In genomic region chr1:150267896-150268295, GRCh38 we compare ENCODE assay signal across 9 cellular contexts. TPM values are rescaled to one million over a fixed set of nuclear protein-coding genes. Genes with fewer than 3 reads are reported as not detected.
DNase-seq lines count a peak whose midpoint lies in the region; ATAC-seq, FAIRE-seq and TF ChIP-seq lines count a peak whose summit lies in the region.
"Had no signal": no experiment of that assay in that cellular context is flagged by ENCODE, and none has a peak within 500 bp of the region (broad histone marks: within the 10 kb centered on the region; RNA-seq: fewer than 3 reads in every experiment).

No MANE protein-coding gene starts in this region.

- no peaks in the 10 kb centered on the region for H3K27me3 ChIP-seq in IMR-90 (ENCODE audit: control insufficient read depth, insufficient read depth, low read length)
- no peaks in the 10 kb centered on the region for H3K27me3 ChIP-seq in mucosa of rectum (ENCODE audit: control insufficient read depth in 2 of 2, insufficient read depth in 2 of 2, low read length in 2 of 2)

- H3K56ac ChIP-seq in IMR-90 (ENCODE audit: extremely low read depth, insufficient read depth, low read length) = peak overlapping the region; percentile 70

- in situ Hi-C loops in IMR-90 (cut with MboI; ENCODE audit: low sequenced_read_pairs) = loop anchor here (10.0 kb wide), 1 partner anchor 287 kb away; no protein-coding TSS in a partner anchor

- intact Hi-C loops in IMR-90 (cut with micrococcal nuclease) (no loop called here), sciatic nerve (cut with DNase I) (no loop called here)

- H3K18ac ChIP-seq in IMR-90 (ENCODE audit: low read depth, low read length) = no peak overlapping the region

- peak overlapping the region; percentile 94 for H3K27ac ChIP-seq in A549
- peak overlapping the region; percentile 87 for H3K27ac ChIP-seq in IMR-90 (ENCODE audit: insufficient read depth, low read length)
- H3K27ac ChIP-seq in mucosa of rectum (ENCODE audit: low read depth in 2 of 2, low read length in 2 of 2) = peak overlapping the region; percentile 90 to 94

- 0 out of 2 replicates have a peak overlapping the region, but pooled peaks have one; percentile 28 for H4K91ac ChIP-seq in IMR-90 (ENCODE audit: insufficient read depth, low read depth, low read length)

- WGBS in A549 (ENCODE audit: missing lambda C conversion rate) = 44% methylated on average over 6 of the region's 6 CpGs
- WGBS in IMR-90 (ENCODE audit: extremely low coverage in 2 of 2, insufficient read length in 1 of 2), 2 experiments = 33% methylated on average over 5 of the region's 6 CpGs; no CpG with 5 or more reads in 1 of the 2 experiments

- no peak for TF ChIP-seq CTCF in A549 (IDR thresholded peaks at IDR 0.05)
- no peak for TF ChIP-seq CTCF in IMR-90 (conservative IDR thresholded peaks at IDR 0.05; ENCODE audit: low read depth, low read length)
- TF ChIP-seq CTCF in chondrocyte (IDR thresholded peaks at IDR 0.05) = no peak

- no TSS peak for BruUV-seq in IMR-90 (replicated peaks; lab: Mats Ljungman, UMichigan)

- no peaks in the 10 kb centered on the region for H3K9me3 Mint-ChIP-seq in chondrocyte (ENCODE audit: low read depth)

- no peaks in the 10 kb centered on the region for H3K9me3 ChIP-seq in A549
- no peaks in the 10 kb centered on the region for H3K9me3 ChIP-seq in IMR-90 (ENCODE audit: control insufficient read depth, insufficient read depth, low read length)
- H3K9me3 ChIP-seq in mucosa of rectum (ENCODE audit: control insufficient read depth in 2 of 2, low read length in 2 of 2) = no peaks in the 10 kb centered on the region

- H2BK5ac ChIP-seq in IMR-90 (ENCODE audit: low read depth, low read length, poor library complexity, severe bottlenecking) = peak overlapping the region; percentile 21

- TF ChIP-seq RAD21 in A549 (conservative IDR thresholded peaks at IDR 0.05 in 1 of 2, IDR thresholded peaks at IDR 0.05 in 1 of 2) = no peak
- no peak for TF ChIP-seq RAD21 in IMR-90 (IDR thresholded peaks at IDR 0.05; ENCODE audit: low read length)

- H2AFZ ChIP-seq in IMR-90 (replicated peaks; ENCODE audit: low read length, poor library complexity) = no peak overlapping the region

- no peaks in the 10 kb centered on the region for H4K20me1 ChIP-seq in IMR-90 (ENCODE audit: insufficient read depth, low read length)

- peaks cover 16% of the 10 kb centered on the region for H3K36me3 Mint-ChIP-seq in chondrocyte (ENCODE audit: low read depth)

- peak overlapping the region; percentile 91 for H3K4me3 ChIP-seq in A549
- H3K4me3 ChIP-seq in IMR-90 (ENCODE audit: insufficient read depth, low read depth, low read length) = peak overlapping the region; percentile 93
- H3K4me3 ChIP-seq in mucosa of rectum (ENCODE audit: low read length in 2 of 2) = peak overlapping the region; percentile 90 to 96

- H3K79me1 ChIP-seq in IMR-90 (ENCODE audit: low read depth in 1 of 2, low read length in 2 of 2) = peaks cover 16 to 40% of the 10 kb centered on the region in 2 experiments

- ATAC-seq in A549 (no peak), IMR-90 (ENCODE audit: low read depth) (no peak), sciatic nerve (no peak)

- peak overlapping the region; percentile 72; the same call in 1 of the 2 replicates for H3K4ac ChIP-seq in IMR-90 (ENCODE audit: low read depth, low read length)

- peak overlapping the region; percentile 86; the same call in 1 of the 2 replicates for H2AK5ac ChIP-seq in IMR-90 (ENCODE audit: low read depth, low read length)

- H3K27me3 Mint-ChIP-seq in chondrocyte (ENCODE audit: low read depth) = no peaks in the 10 kb centered on the region

- H3K27ac Mint-ChIP-seq in chondrocyte (ENCODE audit: unreplicated experiment) = peak overlapping the region; percentile 97

- no peak for FAIRE-seq in A549 (lab: Jason Lieb, UNC)

- dilution Hi-C loops in IMR-90 (cut with HindIII; ENCODE audit: low sequenced_read_pairs, unreplicated experiment) = no loop called here

- TF ChIP-seq EP300 in A549 (IDR thresholded peaks at IDR 0.05) = no peak

- no peak overlapping the region for H2BK15ac ChIP-seq in IMR-90 (ENCODE audit: low read depth, low read length)

- H3K36me3 ChIP-seq in IMR-90 (ENCODE audit: control insufficient read depth, insufficient read depth, low read length) = peaks cover 22% of the 10 kb centered on the region
- peaks cover 23 to 34% of the 10 kb centered on the region in 2 donors for H3K36me3 ChIP-seq in mucosa of rectum (ENCODE audit: control insufficient read depth in 2 of 2, insufficient read depth in 2 of 2, low read length in 2 of 2)

- POLR2A ChIA-PET in A549 (lab: Yijun Ruan, JAX) = no interaction called here
- POLR2A ChIA-PET in IMR-90 (lab: Charles Lee; ENCODE audit: unreplicated experiment) = no interaction called here

- CTCF ChIA-PET in A549 (lab: Yijun Ruan, JAX) (interaction anchor here (0.6 to 6.2 kb wide), 2 partner anchors 12 to 47 kb away, joined by 3 to 48 read pairs; no protein-coding TSS in a partner anchor), IMR-90 (lab: Yijun Ruan, JAX) (no interaction called here)

- no peak for DNase-seq in A549 (ENCODE audit: low read depth in 1 of 2, low spot score in 1 of 2)
- no peak for DNase-seq in IMR-90
- no peak for DNase-seq in chondrocyte (ENCODE audit: low spot score)
- DNase-seq in NOMO-1 (lab: John Stamatoyannopoulos, UW; ENCODE audit: unreplicated experiment in 2 of 2) = no peak
- no peak for DNase-seq in sciatic nerve (ENCODE audit: low spot score)
- no peak for DNase-seq in NCI-H1048 (lab: John Stamatoyannopoulos, UW)
- DNase-seq in NCI-H524 (lab: John Stamatoyannopoulos, UW) = no peak

- H3K9me1 ChIP-seq in IMR-90 (ENCODE audit: insufficient read depth, low read length) = peaks cover 8% of the 10 kb centered on the region

- H3K4me1 ChIP-seq in A549 (peaks cover 11% of the 10 kb centered on the region), IMR-90 (ENCODE audit: control insufficient read depth, insufficient read depth, low read length) (peaks cover 6% of the 10 kb centered on the region), mucosa of rectum (ENCODE audit: control insufficient read depth in 2 of 2, insufficient read depth in 2 of 2, low read length in 2 of 2) (peaks cover 10 to 16% of the 10 kb centered on the region in 2 donors)

- peaks cover 40% of the 10 kb centered on the region for H3K4me1 Mint-ChIP-seq in chondrocyte (ENCODE audit: low read depth)

- H3K9ac ChIP-seq in IMR-90 (ENCODE audit: low read depth, low read length) = peak overlapping the region; percentile 96
- peak overlapping the region; percentile 96 to 99 for H3K9ac ChIP-seq in mucosa of rectum (ENCODE audit: low read depth in 1 of 2, low read length in 2 of 2)

- no peak overlapping the region for H2BK20ac ChIP-seq in IMR-90 (ENCODE audit: low read depth, low read length)

- H3K4me2 ChIP-seq in A549 (peak overlapping the region; percentile 98), IMR-90 (ENCODE audit: low read depth, low read length) (peak overlapping the region; percentile 99)

- peak overlapping the region; percentile 49; the same call in 1 of the 2 replicates for H3K23ac ChIP-seq in IMR-90 (ENCODE audit: low read depth, low read length)

- no peak overlapping the region for H2BK120ac ChIP-seq in IMR-90 (ENCODE audit: low read depth, low read length)

- peak overlapping the region; percentile 69 to 90; a peak in 3 of 4 replicates for H4K8ac ChIP-seq in IMR-90 (ENCODE audit: low read depth in 2 of 2, low read length in 2 of 2)

- H3K4me3 Mint-ChIP-seq in chondrocyte (ENCODE audit: unreplicated experiment) = peak overlapping the region; percentile 98

- no peak for TF ChIP-seq POLR2A in A549 (IDR thresholded peaks at IDR 0.05; ENCODE audit: low read length)
- TF ChIP-seq POLR2A in IMR-90 (IDR thresholded peaks at IDR 0.05; ENCODE audit: low read depth, low read length) = no peak

- H3K14ac ChIP-seq in IMR-90 (replicated peaks; ENCODE audit: low read depth, low read length) = peak overlapping the region; percentile 67

- peak overlapping the region; percentile 86 for H2AK9ac ChIP-seq in IMR-90 (replicated peaks; ENCODE audit: low read depth, low read length, poor library complexity)

- peak overlapping the region; percentile 83 for H4K5ac ChIP-seq in IMR-90 (ENCODE audit: low read depth, low read length)

RNA-seq across cellular contexts. Expression of gene APH1A, which starts 0.9 kb away (rescaled TPM):
- polyA plus RNA-seq in A549 (2011; rRNA removed) (118 and 119 TPM in 2 replicates), A549 (2017; fragmentation: RNase III; extraction: RNeasy Plus Mini Kit Qiagen cat#74134 plus additional on column Dnase treatment) (99.4 to 111 TPM (median 109 TPM) in 3 replicates), IMR-90 (2012; rRNA removed) (92.1 and 94.2 TPM in 2 replicates)
- 113 and 155 TPM in 2 replicates for polyA plus RNA-seq in A549 (2012; cell fraction: cytosol; rRNA removed)
- 79.0 and 114 TPM in 2 replicates for polyA plus RNA-seq in A549 (2012; cell fraction: nucleus; rRNA removed)
- 121 and 133 TPM in 2 replicates for polyA minus RNA-seq in A549 (2011; rRNA and poly(A)+ RNA removed)
- total RNA-seq in IMR-90 (2012; rRNA removed) (61.9 and 62.0 TPM in 2 replicates), chondrocyte (83.0 to 99.5 TPM (median 89.7 TPM) in 3 replicates), sciatic nerve (87.4 TPM)
- polyA plus RNA-seq in IMR-90 (2012; cell fraction: cytosol; rRNA removed) = 83.6 and 113 TPM in 2 replicates
- polyA plus RNA-seq in IMR-90 (2012; cell fraction: nucleus; rRNA removed; ENCODE audit: low replicate concordance) = 78.3 and 108 TPM in 2 replicates

RNA-seq across cellular contexts. Expression of gene C1orf54, which starts 4.7 kb away (rescaled TPM):
- polyA plus RNA-seq in A549 (2011; rRNA removed) (0.16 and 0.19 TPM in 2 replicates), A549 (2017; fragmentation: RNase III; extraction: RNeasy Plus Mini Kit Qiagen cat#74134 plus additional on column Dnase treatment) (0.12 to 0.21 TPM (median 0.12 TPM) in 3 replicates), IMR-90 (2012; rRNA removed) (39.6 and 44.2 TPM in 2 replicates)
- 0.11 and 0.14 TPM in 2 replicates for polyA plus RNA-seq in A549 (2012; cell fraction: cytosol; rRNA removed)
- polyA plus RNA-seq in A549 (2012; cell fraction: nucleus; rRNA removed) = 0.06 and 0.10 TPM in 2 replicates
- polyA minus RNA-seq in A549 (2011; rRNA and poly(A)+ RNA removed) = not detected in 2 replicates
- total RNA-seq in IMR-90 (2012; rRNA removed) (30.3 and 33.5 TPM in 2 replicates), chondrocyte (29.0 to 31.9 TPM (median 31.0 TPM) in 3 replicates), sciatic nerve (9.2 TPM)
- 19.7 and 26.8 TPM in 2 replicates for polyA plus RNA-seq in IMR-90 (2012; cell fraction: cytosol; rRNA removed)
- polyA plus RNA-seq in IMR-90 (2012; cell fraction: nucleus; rRNA removed; ENCODE audit: low replicate concordance) = 2.4 and 30.1 TPM in 2 replicates
- total RNA-seq: NCI-H460 had no signal

RNA-seq across cellular contexts. Expression of gene CA14, which starts 10.3 kb away (rescaled TPM):
- polyA plus RNA-seq in A549 (2011; rRNA removed) (not detected in 2 replicates), A549 (2017; fragmentation: RNase III; extraction: RNeasy Plus Mini Kit Qiagen cat#74134 plus additional on column Dnase treatment) (not detected in 3 replicates), IMR-90 (2012; rRNA removed) (not detected in 2 replicates)
- not detected in 2 replicates for polyA plus RNA-seq in A549 (2012; cell fraction: cytosol; rRNA removed)
- not detected in 2 replicates for polyA plus RNA-seq in A549 (2012; cell fraction: nucleus; rRNA removed)
- not detected in 2 replicates for polyA minus RNA-seq in A549 (2011; rRNA and poly(A)+ RNA removed)
- total RNA-seq in IMR-90 (2012; rRNA removed) (not detected in 2 replicates), chondrocyte (not detected in 3 replicates), sciatic nerve (0.71 TPM)
- polyA plus RNA-seq in IMR-90 (2012; cell fraction: cytosol; rRNA removed) = 0.02 TPM in 1 of 2 replicates, not detected in the other
- polyA plus RNA-seq in IMR-90 (2012; cell fraction: nucleus; rRNA removed; ENCODE audit: low replicate concordance) = 0.04 and 0.10 TPM in 2 replicates
- total RNA-seq: NCI-H460 had no signal

RNA-seq across cellular contexts. Expression of gene CIART, which starts 14.5 kb away (rescaled TPM):
- polyA plus RNA-seq in A549 (2011; rRNA removed) (1.3 and 1.4 TPM in 2 replicates), A549 (2017; fragmentation: RNase III; extraction: RNeasy Plus Mini Kit Qiagen cat#74134 plus additional on column Dnase treatment) (0.28 to 0.59 TPM (median 0.48 TPM) in 3 replicates), IMR-90 (2012; rRNA removed) (15.5 and 16.5 TPM in 2 replicates)
- polyA plus RNA-seq in A549 (2012; cell fraction: cytosol; rRNA removed) = 0.49 and 0.66 TPM in 2 replicates
- 0.85 and 2.1 TPM in 2 replicates for polyA plus RNA-seq in A549 (2012; cell fraction: nucleus; rRNA removed)
- 1.4 and 1.8 TPM in 2 replicates for polyA minus RNA-seq in A549 (2011; rRNA and poly(A)+ RNA removed)
- total RNA-seq in IMR-90 (2012; rRNA removed) (13.9 and 18.1 TPM in 2 replicates), chondrocyte (3.1 to 3.9 TPM (median 3.1 TPM) in 3 replicates), sciatic nerve (5.7 TPM)
- polyA plus RNA-seq in IMR-90 (2012; cell fraction: cytosol; rRNA removed) = 6.7 and 7.0 TPM in 2 replicates
- polyA plus RNA-seq in IMR-90 (2012; cell fraction: nucleus; rRNA removed; ENCODE audit: low replicate concordance) = 16.7 and 41.5 TPM in 2 replicates

RNA-seq across cellular contexts. Expression of gene MRPS21, which starts 25.8 kb away (rescaled TPM):
- polyA plus RNA-seq in A549 (2011; rRNA removed) (72.6 and 95.7 TPM in 2 replicates), A549 (2017; fragmentation: RNase III; extraction: RNeasy Plus Mini Kit Qiagen cat#74134 plus additional on column Dnase treatment) (113 to 114 TPM (median 113 TPM) in 3 replicates), IMR-90 (2012; rRNA removed) (74.6 and 76.6 TPM in 2 replicates)
- polyA plus RNA-seq in A549 (2012; cell fraction: cytosol; rRNA removed) = 78.0 and 87.7 TPM in 2 replicates
- 44.1 and 76.7 TPM in 2 replicates for polyA plus RNA-seq in A549 (2012; cell fraction: nucleus; rRNA removed)
- polyA minus RNA-seq in A549 (2011; rRNA and poly(A)+ RNA removed) = 25.5 and 25.9 TPM in 2 replicates
- total RNA-seq in IMR-90 (2012; rRNA removed) (45.5 and 52.3 TPM in 2 replicates), chondrocyte (56.4 to 68.3 TPM (median 58.5 TPM) in 3 replicates), sciatic nerve (52.7 TPM)
- 19.4 and 26.4 TPM in 2 replicates for polyA plus RNA-seq in IMR-90 (2012; cell fraction: cytosol; rRNA removed)
- 22.7 and 143 TPM in 2 replicates for polyA plus RNA-seq in IMR-90 (2012; cell fraction: nucleus; rRNA removed; ENCODE audit: low replicate concordance)
